In genomic region chr3:196711838-196712513, GRCh38 we compare ENCODE assay signal across 8 cellular contexts. TPM values are rescaled to one million over a fixed set of nuclear protein-coding genes. Genes with fewer than 3 reads are reported as not detected.
DNase-seq lines count a peak whose midpoint lies in the region; ATAC-seq, FAIRE-seq and TF ChIP-seq lines count a peak whose summit lies in the region.

Gene CEP19, minus strand, starts transcription at chr3:196712250. Its CDS starts 3,593 bp downstream, at chr3:196708657.
Gene PIGX, plus strand, starts transcription at chr3:196712377.

- CTCF ChIA-PET in endothelial cell of umbilical vein (lab: Charles Lee), result interaction anchor here (0.7 to 1.2 kb wide), 3 partner anchors 8 to 28 kb away, joined by 3 read pairs; partner anchors contain the start of gene PAK2

- TF ChIP-seq POLR2A in endothelial cell of umbilical vein (IDR thresholded peaks at IDR 0.05; ENCODE audit: low read depth, low read length), result peak; percentile 62

- no peak for TF ChIP-seq CTCF in endothelial cell of umbilical vein (IDR thresholded peaks at IDR 0.05; ENCODE audit: extremely low read depth in 1 of 2, insufficient read depth in 1 of 2, low read depth in 1 of 2, low read length in 2 of 2)

- intact Hi-C loops in endothelial cell of umbilical vein (cut with micrococcal nuclease), result loop anchor here (1.0 to 2.0 kb wide), 2 partner anchors 10 to 29 kb away; no protein-coding TSS in a partner anchor

- peak within 1 kb of the TSS; percentile 36 for H3K27ac ChIP-seq in endothelial cell of umbilical vein (ENCODE audit: insufficient read depth, low read depth, low read length)

- ATAC-seq in GM21381 (IDR thresholded peaks at IDR 0.05; ENCODE audit: unreplicated experiment), result peak; percentile 73

- in situ Hi-C loops in Caki2 (cut with HindIII; ENCODE audit: low pct_unique_long_range_greater_than_20kb, low sequenced_read_pairs), result no loop called here

- peak; percentile 67 for FAIRE-seq in endothelial cell of umbilical vein (lab: Jason Lieb, UNC)

- H3K9me3 ChIP-seq in endothelial cell of umbilical vein (replicated peaks; ENCODE audit: control insufficient read depth, insufficient read depth, low read length) (no peaks in the 10 kb centered on the region), mononuclear cell (ENCODE audit: low read depth, low read length) (no peaks in the 10 kb centered on the region)

- H3K27me3 ChIP-seq in endothelial cell of umbilical vein (ENCODE audit: control insufficient read depth in 2 of 2, insufficient read depth in 2 of 2, low read length in 2 of 2), result no peaks in the 10 kb centered on the region
- no peaks in the 10 kb centered on the region for H3K27me3 ChIP-seq in mononuclear cell (ENCODE audit: insufficient read depth, low read length)

- peak within 1 kb of the TSS; percentile 69 for H3K9ac ChIP-seq in endothelial cell of umbilical vein (replicated peaks; ENCODE audit: extremely low read depth, insufficient read depth, low read length)

- H3K4me2 ChIP-seq in endothelial cell of umbilical vein (ENCODE audit: insufficient read depth, low read length), result peak within 1 kb of the TSS; percentile 93

- peak; percentile 85 for DNase-seq in Caki2 (ENCODE audit: low read depth)
- DNase-seq in HUDEP-2 (lab: John Stamatoyannopoulos, UW; ENCODE audit: unreplicated experiment in 76 of 76), result peak in 71 of 76 experiments; percentile 8 to 87 (median 67)
- peak; percentile 78 for DNase-seq in NOMO-1 treated with DMSO at 0.1 percent for 48 hours (lab: John Stamatoyannopoulos, UW; ENCODE audit: unreplicated experiment)
- peak; percentile 87 for DNase-seq in activated CD8-positive, alpha-beta memory T cell treated with anti-CD3 and anti-CD28 coated beads, Interleukin-2, amount 50 U/mL, for 4 hours
- peak; percentile 84 for DNase-seq in endothelial cell of umbilical vein (ENCODE audit: low read depth, low spot score)
- DNase-seq in stimulated activated CD8-positive, alpha-beta memory T cell treated with anti-CD3 and anti-CD28 coated beads, Interleukin-2, amount 100 ng/mL, for 48 hours (ENCODE audit: low read depth in 2 of 2), result peak; percentile 83 to 85

- peak within 1 kb of the TSS; percentile 40 to 72 (median 67) for H3K4me3 ChIP-seq in endothelial cell of umbilical vein (replicated peaks in 1 of 3; ENCODE audit: insufficient read depth in 1 of 3, low read depth in 1 of 3, low read length in 3 of 3)
- H3K4me3 ChIP-seq in mononuclear cell (ENCODE audit: low read length), result peak within 1 kb of the TSS; percentile 69

- no peaks in the 10 kb centered on the region for H3K36me3 ChIP-seq in endothelial cell of umbilical vein (ENCODE audit: control insufficient read depth in 2 of 2, extremely low read depth in 1 of 2, insufficient read depth in 2 of 2, low read length in 2 of 2)

- dilution Hi-C loops in endothelial cell of umbilical vein (cut with MboI; ENCODE audit: extremely low pct_ligation_motif_present, low sequenced_read_pairs), result no loop called here

- no peaks in the 10 kb centered on the region for H3K79me2 ChIP-seq in endothelial cell of umbilical vein (ENCODE audit: control insufficient read depth, insufficient read depth, low read length)

- POLR2A ChIA-PET in endothelial cell of umbilical vein (lab: Charles Lee), result interaction anchor here (1.1 kb wide), 1 partner anchor 28 kb away, joined by 3 read pairs; the partner anchor contains the start of gene PAK2

- no peaks in the 10 kb centered on the region for H3K9me1 ChIP-seq in endothelial cell of umbilical vein (replicated peaks; ENCODE audit: control insufficient read depth, extremely low read depth, insufficient read depth, low read length)

- peak within 1 kb of the TSS; percentile 98 for H2AFZ ChIP-seq in endothelial cell of umbilical vein (ENCODE audit: low read depth, low read length)

- H4K20me1 ChIP-seq in endothelial cell of umbilical vein (replicated peaks; ENCODE audit: control insufficient read depth, extremely low read depth, insufficient read depth, low read length), result no peaks in the 10 kb centered on the region

- H3K4me1 ChIP-seq in endothelial cell of umbilical vein (ENCODE audit: control insufficient read depth, extremely low read depth, insufficient read depth, low read length) (peaks cover 7% of the 10 kb centered on the region), mononuclear cell (ENCODE audit: insufficient read depth, low read length) (peaks cover 25% of the 10 kb centered on the region)

- no TSS peak for BruUV-seq in endothelial cell of umbilical vein (replicated peaks; lab: Mats Ljungman, UMichigan)

TF ChIP-seq in endothelial cell of umbilical vein, 7 proteins besides CTCF, POLR2A, EP300 and RAD21:
- TF ChIP-seq GATA2 (IDR thresholded peaks at IDR 0.05; ENCODE audit: insufficient read depth, insufficient read length, low read depth, low read length) (no peak), MYC (IDR thresholded peaks at IDR 0.05; ENCODE audit: low read depth, low read length) (no peak), POLR2AphosphoS5 (IDR thresholded peaks at IDR 0.05; ENCODE audit: insufficient read depth, low read depth, low read length) (peak; percentile 71)
TF ChIP-seq in endothelial cell of umbilical vein: peak in this region for 1.

RNA-seq across cellular contexts. Expression of gene CEP19, which starts in this region (rescaled TPM):
- total RNA-seq in Caki2 (2014; rRNA removed; shearing (Covaris generic); ENCODE audit: low replicate concordance), result 9.3 and 12.2 TPM in 2 replicates
- total RNA-seq in endothelial cell of umbilical vein, result 1.2 and 1.6 TPM in 2 replicates
- polyA plus RNA-seq in endothelial cell of umbilical vein, result 0.53 and 0.87 TPM in 2 replicates
- polyA plus RNA-seq in endothelial cell of umbilical vein (2011; cell fraction: cytosol; rRNA removed), result 1.3 TPM in 2 replicates
- polyA plus RNA-seq in endothelial cell of umbilical vein (2011; cell fraction: nucleus; rRNA removed), result 0.18 and 0.25 TPM in 2 replicates
- 1.1 and 1.4 TPM in 2 replicates for polyA plus RNA-seq in endothelial cell of umbilical vein (2012)
- 0.63 and 0.68 TPM in 2 replicates for polyA minus RNA-seq in endothelial cell of umbilical vein
- 0.82 TPM for polyA minus RNA-seq in endothelial cell of umbilical vein (2011; cell fraction: cytosol; rRNA and poly(A)+ RNA removed)
- polyA minus RNA-seq in endothelial cell of umbilical vein (2011; cell fraction: nucleus; rRNA and poly(A)+ RNA removed), result 0.24 TPM in 1 of 2 replicates, not detected in the other
- total RNA-seq in mononuclear cell, result 0.73 TPM

RNA-seq across cellular contexts. Expression of gene PIGX, which starts in this region (rescaled TPM):
- 43.5 and 77.7 TPM in 2 replicates for total RNA-seq in Caki2 (2014; rRNA removed; shearing (Covaris generic); ENCODE audit: low replicate concordance)
- total RNA-seq in endothelial cell of umbilical vein (12.4 and 14.0 TPM in 2 replicates), mononuclear cell (14.2 TPM)
- 6.6 and 9.2 TPM in 2 replicates for polyA plus RNA-seq in endothelial cell of umbilical vein
- 7.6 and 8.3 TPM in 2 replicates for polyA plus RNA-seq in endothelial cell of umbilical vein (2011; cell fraction: cytosol; rRNA removed)
- polyA plus RNA-seq in endothelial cell of umbilical vein (2011; cell fraction: nucleus; rRNA removed), result 2.7 and 5.3 TPM in 2 replicates
- polyA plus RNA-seq in endothelial cell of umbilical vein (2012), result 9.3 and 9.7 TPM in 2 replicates
- polyA minus RNA-seq in endothelial cell of umbilical vein, result 8.7 and 12.5 TPM in 2 replicates
- 14.3 TPM for polyA minus RNA-seq in endothelial cell of umbilical vein (2011; cell fraction: cytosol; rRNA and poly(A)+ RNA removed)
- 2.2 and 3.6 TPM in 2 replicates for polyA minus RNA-seq in endothelial cell of umbilical vein (2011; cell fraction: nucleus; rRNA and poly(A)+ RNA removed)

Comparison
In these comparisons a context has a peak if more than half of its experiments do, and no peak if none do; other contexts are left out.
1. Peak in every context shown above with its lines: DNase-seq, ATAC-seq, H3K4me3 ChIP-seq and H3K27ac ChIP-seq.